ENCODE assay signal across 9 cellular contexts in genomic region chr12:51368640-51369517, GRCh38. TPM values are rescaled to one million over a fixed set of nuclear protein-coding genes. Genes with fewer than 3 reads are reported as not detected.
A peak's percentile ranks its signal among the peaks of the same experiment; 100 is the strongest.
DNase-seq lines count a peak whose midpoint lies in the region; ATAC-seq lines count a peak whose summit lies in the region.
"Had no signal": no experiment of that assay in that cellular context is flagged by ENCODE, and none has a peak within 500 bp of the region (broad histone marks: within the 10 kb centered on the region; RNA-seq: fewer than 3 reads in every experiment).

No MANE protein-coding gene starts in this region.

- peak; percentile 97 for ATAC-seq in HG02981 (IDR thresholded peaks at IDR 0.05; ENCODE audit: unreplicated experiment)
- ATAC-seq: A549 had no signal

- intact Hi-C loops in cardiac septum (cut with DNase I): no loop called here

- DNase-seq in DMS79 treated with DMSO at 0.1 percent for 48 hours (lab: John Stamatoyannopoulos, UW) (peak; percentile 8), DMS79 (lab: John Stamatoyannopoulos, UW) (no peak), cardiac septum (ENCODE audit: low spot score) (peak; percentile 80), D341Med (ENCODE audit: low spot score) (no peak)
- DNase-seq in NK-92 treated with Interleukin-12 subunit alpha and Interleukin-12 subunit beta, amount 100 ng/mL, for 24 hours (lab: John Stamatoyannopoulos, UW): peak; percentile 85
- peak; percentile 72 for DNase-seq in activated CD8-positive, alpha-beta memory T cell treated with anti-CD3 and anti-CD28 coated beads, Interleukin-2, amount 50 U/mL, for 24 hours (ENCODE audit: extremely low read depth)
- DNase-seq in stimulated activated CD4-positive, alpha-beta T cell treated with anti-CD3 and anti-CD28 coated beads, Interleukin-2, amount 100 ng/mL, for 48 hours: peak; percentile 66 to 69

RNA-seq across cellular contexts. Expression of gene GALNT6, which starts 22.3 kb away (rescaled TPM):
- total RNA-seq in cardiac septum: 0.65 TPM

RNA-seq across cellular contexts. Expression of gene CELA1, which starts 22.4 kb away (rescaled TPM):
- not detected for total RNA-seq in cardiac septum

RNA-seq across cellular contexts. Expression of gene BIN2, which starts 44.9 kb away (rescaled TPM):
- 2.4 TPM for total RNA-seq in cardiac septum

RNA-seq across cellular contexts. Expression of gene SLC4A8, which starts 55.8 kb away (rescaled TPM):
- total RNA-seq in cardiac septum: 0.86 TPM

Comparison
In these comparisons a context has a peak if more than half of its experiments do, and no peak if none do; other contexts are left out.
1. DNase-seq: peak in DMS79 treated with DMSO at 0.1 percent for 48 hours (single experiment), NK-92 treated with Interleukin-12 subunit alpha and Interleukin-12 subunit beta, amount 100 ng/mL, for 24 hours (single experiment), activated CD8-positive, alpha-beta memory T cell treated with anti-CD3 and anti-CD28 coated beads, Interleukin-2, amount 50 U/mL, for 24 hours (single experiment), cardiac septum (single experiment) and stimulated activated CD4-positive, alpha-beta T cell treated with anti-CD3 and anti-CD28 coated beads, Interleukin-2, amount 100 ng/mL, for 48 hours (2 of 2); none in DMS79 (single experiment) and D341Med (single experiment).